8 cellular contexts compared by ENCODE assay signal in genomic region chr7:24819916-24820689, GRCh38.
DNase-seq lines count a peak whose midpoint lies in the region; ATAC-seq and TF ChIP-seq lines count a peak whose summit lies in the region.

No MANE protein-coding gene starts in this region.

- H3K27me3 ChIP-seq in CD4-positive, alpha-beta T cell (ENCODE audit: control insufficient read depth, insufficient read depth, low read length), result no peaks in the 10 kb centered on the region

- peak overlapping the region; percentile 84 for H3K4me3 Mint-ChIP-seq in CD4-positive, alpha-beta T cell

- peak; percentile 45 to 64 (median 56) for DNase-seq in CD4-positive, alpha-beta T cell
- DNase-seq in NCI-H69 (lab: John Stamatoyannopoulos, UW), result peak; percentile 95
- peak; percentile 56 to 59 for DNase-seq in activated CD4-positive, alpha-beta T cell treated with anti-CD3 and anti-CD28 coated beads, Interleukin-2, amount 50 U/mL, for 4 hours
- DNase-seq in dermis blood vessel endothelial cell, result peak; percentile 95
- peak; percentile 97 for DNase-seq in medulla oblongata (ENCODE audit: extremely low spot score)
- DNase-seq in stimulated activated CD8-positive, alpha-beta memory T cell treated with anti-CD3 and anti-CD28 coated beads, Interleukin-15, amount 100 ng/mL, for 4 hours (ENCODE audit: low read depth in 2 of 2), result peak; percentile 26 to 47

- H3K27ac Mint-ChIP-seq in CD4-positive, alpha-beta T cell, result peak overlapping the region; percentile 97

- CTCF ChIA-PET in CD4-positive, alpha-beta T cell (lab: Charles Lee), result interaction anchor here (0.6 to 3.8 kb wide), 30 partner anchors 9 to 1273 kb away, joined by 3 to 28 read pairs (median 6); partner anchors contain the start of genes CYCS and OSBPL3

- H3K27me3 Mint-ChIP-seq in CD4-positive, alpha-beta T cell, result no peaks in the 10 kb centered on the region

- peak overlapping the region; percentile 86 for H3K27ac ChIP-seq in CD4-positive, alpha-beta T cell (ENCODE audit: low read depth, low read length)

- no peaks in the 10 kb centered on the region for H3K9me3 ChIP-seq in CD4-positive, alpha-beta T cell (ENCODE audit: control insufficient read depth, low read length)

- intact Hi-C loops in CD4-positive, alpha-beta T cell (cut with DNase I, micrococcal nuclease), result loop anchor here (1.0 to 5.0 kb wide), 3 partner anchors 87 to 250 kb away; partner anchors contain the start of gene OSBPL3 (in 1 of the 2)

- peaks cover 38% of the 10 kb centered on the region for H3K4me1 Mint-ChIP-seq in CD4-positive, alpha-beta T cell (ENCODE audit: low read depth)

- H3K9me3 Mint-ChIP-seq in CD4-positive, alpha-beta T cell, result no peaks in the 10 kb centered on the region

- peak; percentile 7 for ATAC-seq in CD4-positive, alpha-beta T cell (ENCODE audit: poor library complexity)
- ATAC-seq in GM19438 (IDR thresholded peaks at IDR 0.05; ENCODE audit: low read depth, unreplicated experiment) (peak; percentile 62), HG03520 (IDR thresholded peaks at IDR 0.05; ENCODE audit: unreplicated experiment) (peak; percentile 74)

- POLR2A ChIA-PET in CD4-positive, alpha-beta T cell (lab: Charles Lee), result interaction anchor here (0.6 to 4.1 kb wide), 12 partner anchors 9 to 305 kb away, joined by 3 to 86 read pairs (median 6); partner anchors contain the start of genes CYCS and OSBPL3

- H3K36me3 Mint-ChIP-seq in CD4-positive, alpha-beta T cell (ENCODE audit: low read depth), result peaks cover 23% of the 10 kb centered on the region

- peak; percentile 95 for TF ChIP-seq CTCF in CD4-positive, alpha-beta T cell (IDR thresholded peaks at IDR 0.05)

Comparison
In these comparisons a context has a peak if more than half of its experiments do, and no peak if none do; other contexts are left out.
1. Peak in every context shown above with its lines: DNase-seq, ATAC-seq and H3K27ac ChIP-seq.
2. ATAC-seq: peak in every context shown above with its lines; median percentile 74 in HG03520; 62 in GM19438; 7 in CD4-positive, alpha-beta T cell.
3. DNase-seq: peak in every context shown above with its lines; median percentile 97 in medulla oblongata; 95 in NCI-H69; 95 in dermis blood vessel endothelial cell; 58 in activated CD4-positive, alpha-beta T cell treated with anti-CD3 and anti-CD28 coated beads, Interleukin-2, amount 50 U/mL, for 4 hours; 56 in CD4-positive, alpha-beta T cell; 36 in stimulated activated CD8-positive, alpha-beta memory T cell treated with anti-CD3 and anti-CD28 coated beads, Interleukin-15, amount 100 ng/mL, for 4 hours.